30 cellular contexts compared by ENCODE assay signal in genomic region chr14:23102801-23103200, GRCh38. TPM values are rescaled to one million over a fixed set of nuclear protein-coding genes. Genes with fewer than 3 reads are reported as not detected.
"Had no signal": no experiment of that assay in that cellular context is flagged by ENCODE, and none has a peak within 500 bp of the region (broad histone marks: within the 10 kb centered on the region; RNA-seq: fewer than 3 reads in every experiment).

No MANE protein-coding gene starts in this region.

- H3K9me3 ChIP-seq: gastrocnemius medialis, vagina had no signal

- H3K4me3 Mint-ChIP-seq: activated CD4-positive, alpha-beta memory T cell treated with anti-CD3 and anti-CD28 coated beads for 36 hours; activated naive CD4-positive, alpha-beta T cell treated with anti-CD3 and anti-CD28 coated beads, Interleukin-2, amount 10 ng/mL, durations not matched to agents 7 days and 5 days; activated T-helper 1 cell treated with anti-CD3 and anti-CD28 coated beads, Interleukin-12 subunit alpha, Interleukin-12 subunit beta, Interleukin-2, Interleukin-4 antibody, amounts not matched to agents 30 ng/mL and 10 ng/mL and 1 ng/mL, durations not matched to agents 14 hours and 24 hours and 36 hours; central memory CD8-positive, alpha-beta T cell; memory B cell; naive thymus-derived CD8-positive, alpha-beta T cell; type B pancreatic cell had no signal

- H3K27me3 Mint-ChIP-seq: activated CD4-positive, alpha-beta memory T cell treated with anti-CD3 and anti-CD28 coated beads for 36 hours; memory B cell; naive thymus-derived CD8-positive, alpha-beta T cell had no signal

- DNase-seq: activated CD4-positive, alpha-beta memory T cell treated with anti-CD3 and anti-CD28 coated beads for 36 hours; activated CD4-positive, alpha-beta T cell treated with anti-CD3 and anti-CD28 coated beads for 48 hours; activated CD8-positive, alpha-beta memory T cell treated with anti-CD3 and anti-CD28 coated beads, Interleukin-2, amount 50 U/mL, for 4 hours; activated effector memory CD4-positive, alpha-beta T cell treated with anti-CD3 and anti-CD28 coated beads, Interleukin-2, amount 50 U/mL, for 16 hours; activated naive CD4-positive, alpha-beta T cell treated with anti-CD3 and anti-CD28 coated beads, Interleukin-2, amount 10 ng/mL, durations not matched to agents 7 days and 5 days; activated T-cell treated with anti-CD3 and anti-CD28 coated beads, Interleukin-2, amount 50 U/mL, for 1 hour; effector memory CD4-positive, alpha-beta T cell; erythroblast; gastrocnemius medialis; left cardiac atrium; naive thymus-derived CD8-positive, alpha-beta T cell; stimulated activated CD4-positive, alpha-beta T cell treated with anti-CD3 and anti-CD28 coated beads, Interleukin-15, amount 100 ng/mL, for 24 hours; stimulated activated CD4-positive, alpha-beta T cell treated with anti-CD3 and anti-CD28 coated beads, Interleukin-2, amount 100 ng/mL, for 24 hours; stimulated activated naive CD4-positive, alpha-beta T cell treated with Interleukin-2 at 50 U/mL for 16 hours; T-helper 9 cell had no signal

- H3K4me2 ChIP-seq: smooth muscle cell had no signal

- H3K27ac ChIP-seq: gastrocnemius medialis, vagina, VCaP had no signal

- H3K4me3 ChIP-seq: gastrocnemius medialis, smooth muscle cell, vagina had no signal

- H3K9me3 Mint-ChIP-seq: activated CD4-positive, alpha-beta memory T cell treated with anti-CD3 and anti-CD28 coated beads for 36 hours; activated naive CD4-positive, alpha-beta T cell treated with anti-CD3 and anti-CD28 coated beads, Interleukin-2, amount 10 ng/mL, durations not matched to agents 7 days and 5 days; activated T-helper 1 cell treated with anti-CD3 and anti-CD28 coated beads, Interleukin-12 subunit alpha, Interleukin-12 subunit beta, Interleukin-2, Interleukin-4 antibody, amounts not matched to agents 30 ng/mL and 10 ng/mL and 1 ng/mL, durations not matched to agents 14 hours and 24 hours and 36 hours; central memory CD8-positive, alpha-beta T cell; memory B cell; naive thymus-derived CD8-positive, alpha-beta T cell; type B pancreatic cell had no signal

- H3K27me3 ChIP-seq: gastrocnemius medialis, vagina had no signal

- H3K27ac Mint-ChIP-seq: activated CD4-positive, alpha-beta memory T cell treated with anti-CD3 and anti-CD28 coated beads for 36 hours; activated naive CD4-positive, alpha-beta T cell treated with anti-CD3 and anti-CD28 coated beads, Interleukin-2, amount 10 ng/mL, durations not matched to agents 7 days and 5 days; activated T-helper 1 cell treated with anti-CD3 and anti-CD28 coated beads, Interleukin-12 subunit alpha, Interleukin-12 subunit beta, Interleukin-2, Interleukin-4 antibody, amounts not matched to agents 30 ng/mL and 10 ng/mL and 1 ng/mL, durations not matched to agents 14 hours and 24 hours and 36 hours; memory B cell; progenitor cell of endocrine pancreas; type B pancreatic cell had no signal

- ATAC-seq: gastrocnemius medialis; left cardiac atrium; naive thymus-derived CD8-positive, alpha-beta T cell had no signal

RNA-seq across cellular contexts. Expression of gene CIROP, which starts 2.0 kb away (rescaled TPM):
- total RNA-seq: activated CD4-positive, alpha-beta memory T cell treated with anti-CD3 and anti-CD28 coated beads for 36 hours; activated CD8-positive, alpha-beta memory T cell treated with anti-CD3 and anti-CD28 coated beads for 36 hours; activated T-helper 1 cell treated with anti-CD3 and anti-CD28 coated beads, Interleukin-12 subunit alpha, Interleukin-12 subunit beta, Interleukin-2, Interleukin-4 antibody, amounts not matched to agents 30 ng/mL and 10 ng/mL and 1 ng/mL, durations not matched to agents 14 hours and 24 hours and 36 hours; bronchial epithelial cell; dermis microvascular lymphatic vessel endothelial cell; gastrocnemius medialis; left cardiac atrium; lower leg skin; naive thymus-derived CD8-positive, alpha-beta T cell; osteoblast; progenitor cell of endocrine pancreas; renal cortical epithelial cell; smooth muscle cell; T-helper 1 cell treated with Interleukin-12 subunit alpha and Interleukin-12 subunit beta and Interleukin-4 antibody, amounts not matched to agents 30 ng/mL and 1 ng/mL, for 36 hours; vagina had no signal

RNA-seq across cellular contexts. Expression of gene CEBPE, which starts 16.3 kb away (rescaled TPM):
- total RNA-seq: activated T-helper 1 cell treated with anti-CD3 and anti-CD28 coated beads, Interleukin-12 subunit alpha, Interleukin-12 subunit beta, Interleukin-2, Interleukin-4 antibody, amounts not matched to agents 30 ng/mL and 10 ng/mL and 1 ng/mL, durations not matched to agents 14 hours and 24 hours and 36 hours; bronchial epithelial cell; dermis microvascular lymphatic vessel endothelial cell; gastrocnemius medialis; left cardiac atrium; lower leg skin; osteoblast; progenitor cell of endocrine pancreas; renal cortical epithelial cell; smooth muscle cell; vagina had no signal
